In genomic region chr11:110737591-110737990, GRCh38 we compare ENCODE assay signal across 24 cellular contexts. TPM values are rescaled to one million over a fixed set of nuclear protein-coding genes. Genes with fewer than 3 reads are reported as not detected.
"Had no signal": no experiment of that assay in that cellular context is flagged by ENCODE, and none has a peak within 500 bp of the region (broad histone marks: within the 10 kb centered on the region; RNA-seq: fewer than 3 reads in every experiment).

No MANE protein-coding gene starts in this region.

- H3K4me3 ChIP-seq: colonic mucosa, coronary artery, dorsolateral prefrontal cortex, esophagus muscularis mucosa, esophagus squamous epithelium, gastrocnemius medialis, gastroesophageal sphincter, heart left ventricle, heart right ventricle had no signal

- ATAC-seq: effector memory CD8-positive, alpha-beta T cell; esophagus mucosa; foreskin keratinocyte; gastrocnemius medialis; gastroesophageal sphincter; heart left ventricle; heart right ventricle had no signal

- H3K36me3 ChIP-seq: colonic mucosa, esophagus muscularis mucosa, esophagus squamous epithelium, gastrocnemius medialis, gastroesophageal sphincter, heart left ventricle, heart right ventricle had no signal

- DNase-seq: colonic mucosa; cortex of kidney; dermis blood vessel endothelial cell; dorsolateral prefrontal cortex; effector CD4-positive, alpha-beta T cell; effector CD8-positive, alpha-beta T cell; effector memory CD4-positive, alpha-beta T cell; effector memory CD8-positive, alpha-beta T cell; endodermal cell; erythroblast; esophagus squamous epithelium; foreskin fibroblast; foreskin keratinocyte; foreskin melanocyte; gastrocnemius medialis; glutamatergic neuron; head of caudate nucleus; heart left ventricle; heart right ventricle had no signal

- H3K27me3 ChIP-seq: colonic mucosa, esophagus muscularis mucosa, esophagus squamous epithelium, gastrocnemius medialis, gastroesophageal sphincter, heart right ventricle had no signal

- H3K9me3 ChIP-seq: colonic mucosa, esophagus muscularis mucosa, esophagus squamous epithelium, gastrocnemius medialis, gastroesophageal sphincter, heart left ventricle, heart right ventricle had no signal

- H3K27ac ChIP-seq: colonic mucosa, coronary artery, dorsolateral prefrontal cortex, epithelial cell of prostate, esophagus muscularis mucosa, esophagus squamous epithelium, foreskin keratinocyte, gastrocnemius medialis, gastroesophageal sphincter, heart left ventricle, heart right ventricle had no signal

- H3K4me1 ChIP-seq: colonic mucosa, esophagus muscularis mucosa, esophagus squamous epithelium, foreskin keratinocyte, gastrocnemius medialis, gastroesophageal sphincter, heart left ventricle, heart right ventricle had no signal

RNA-seq across cellular contexts. Expression of gene ARHGAP20, which starts 25.4 kb away (rescaled TPM):
- total RNA-seq: foreskin keratinocyte had no signal
